23 cellular contexts compared by ENCODE assay signal in the genomic region with DNA sequence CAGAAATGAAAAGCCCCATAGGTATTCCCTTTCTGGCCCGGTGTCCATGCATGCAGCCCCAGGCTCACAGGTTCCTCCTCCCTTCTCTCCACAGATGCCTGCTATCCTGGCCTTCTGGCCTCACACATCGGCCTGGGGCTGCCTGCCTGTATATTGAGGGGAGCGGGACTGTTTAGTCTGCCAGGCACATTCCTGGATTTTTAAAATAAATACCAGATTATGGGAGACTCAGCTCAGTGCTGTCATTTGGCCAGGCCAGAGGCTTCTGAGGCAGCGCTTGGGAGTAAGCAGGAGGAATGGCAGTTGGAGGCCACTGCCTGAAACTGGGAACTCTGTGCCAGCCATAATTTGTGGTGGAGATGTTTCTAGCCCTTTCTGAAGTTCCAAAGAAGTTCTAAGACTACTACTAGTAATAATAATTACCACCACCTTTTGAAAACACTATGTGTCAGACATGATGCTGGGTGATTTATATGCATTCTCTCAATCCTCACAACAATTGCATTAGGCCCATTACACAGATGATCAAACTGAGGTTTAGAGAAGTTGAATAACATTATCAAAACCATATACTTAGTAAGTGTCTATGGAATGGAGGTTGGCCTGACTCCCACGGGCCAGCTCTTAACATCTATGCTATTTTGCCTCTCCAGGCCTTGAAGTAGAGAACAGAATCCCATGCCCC.
DNase-seq lines count a peak whose midpoint lies in the region; TF ChIP-seq lines count a peak whose summit lies in the region.
"Had no signal": no experiment of that assay in that cellular context is flagged by ENCODE, and none has a peak within 500 bp of the region (broad histone marks: within the 10 kb centered on the region; RNA-seq: fewer than 3 reads in every experiment).

No MANE protein-coding gene starts in this region.

- peaks cover 68% of the 10 kb centered on the region for H3K4me1 Mint-ChIP-seq in brain
- peaks cover 84% of the 10 kb centered on the region for H3K4me1 Mint-ChIP-seq in nephron
- peaks cover 15% of the 10 kb centered on the region for H3K4me1 Mint-ChIP-seq in CD14-positive monocyte
- H3K4me1 Mint-ChIP-seq: activated naive CD8-positive, alpha-beta T cell treated with anti-CD3 and anti-CD28 coated beads, Interleukin-2, amount 50 U/mL, for 24 hours had no signal

- no peaks in the 10 kb centered on the region for H3K9me3 Mint-ChIP-seq in brain
- no peaks in the 10 kb centered on the region for H3K9me3 Mint-ChIP-seq in nephron
- H3K9me3 Mint-ChIP-seq in CD14-positive monocyte = no peaks in the 10 kb centered on the region
- H3K9me3 Mint-ChIP-seq: activated B cell treated with CpG ODN at 0.5 μM for 24 hours; activated naive CD8-positive, alpha-beta T cell treated with anti-CD3 and anti-CD28 coated beads, Interleukin-2, amount 50 U/mL, for 24 hours; effector memory CD8-positive, alpha-beta T cell; H9; IgD-negative memory B cell; naive thymus-derived CD4-positive, alpha-beta T cell; T-cell had no signal

- no peaks in the 10 kb centered on the region for H3K27me3 ChIP-seq in tibial artery
- H3K27me3 ChIP-seq in BE2C = no peaks in the 10 kb centered on the region
- H3K27me3 ChIP-seq: BLaER1 treated with 17β-estradiol and CSF1 and Interleukin-3, amounts not matched to agents 10 nM and 100 nM; heart left ventricle; testis had no signal

- peak overlapping the region in 4 of 5 experiments; percentile 27 to 71 (median 66) for H3K27ac Mint-ChIP-seq in brain
- peak overlapping the region; percentile 48 to 90 (median 51) for H3K27ac Mint-ChIP-seq in nephron
- H3K27ac Mint-ChIP-seq in CD14-positive monocyte = no peak overlapping the region
- H3K27ac Mint-ChIP-seq: activated B cell treated with CpG ODN at 0.5 μM for 24 hours; activated naive CD8-positive, alpha-beta T cell treated with anti-CD3 and anti-CD28 coated beads, Interleukin-2, amount 50 U/mL, for 24 hours; effector memory CD8-positive, alpha-beta T cell; H9; IgD-negative memory B cell; naive thymus-derived CD4-positive, alpha-beta T cell; T-cell had no signal

- TF ChIP-seq CTCF in HEK293 (tag by site-specific recombination; IDR thresholded peaks at IDR 0.05) = no peak
- no peak for TF ChIP-seq CTCF in brain (conservative IDR thresholded peaks at IDR 0.05)
- no peak for TF ChIP-seq CTCF in nephron (IDR thresholded peaks at IDR 0.05; ENCODE audit: unreplicated experiment in 3 of 3)
- no peak for TF ChIP-seq CTCF in tibial artery (IDR thresholded peaks at IDR 0.05)
- no peak for TF ChIP-seq CTCF in BE2C (IDR thresholded peaks at IDR 0.05; ENCODE audit: low read depth, low read length)
- no peak for TF ChIP-seq CTCF in CD14-positive monocyte (IDR thresholded peaks at IDR 0.05)

- H3K4me3 ChIP-seq in HEK293 (ENCODE audit: low read depth, low read length) = no peak overlapping the region
- H3K4me3 ChIP-seq in tibial artery = no peak overlapping the region
- H3K4me3 ChIP-seq in BE2C (ENCODE audit: low read depth, low read length) = no peak overlapping the region
- H3K4me3 ChIP-seq: BLaER1 treated with 17β-estradiol and CSF1 and Interleukin-3, amounts not matched to agents 10 nM and 100 nM; heart left ventricle; testis had no signal

- H3K36me3 ChIP-seq in HEK293 (ENCODE audit: control insufficient read depth in 2 of 2, insufficient read depth in 1 of 2, low read length in 2 of 2) = peaks cover 0 to 9% of the 10 kb centered on the region in 2 experiments; a peak in 1 of 3 replicates
- peaks cover 6 to 13% (median 9%) of the 10 kb centered on the region in 3 donors for H3K36me3 ChIP-seq in tibial artery
- peaks cover 22% of the 10 kb centered on the region for H3K36me3 ChIP-seq in BE2C
- H3K36me3 ChIP-seq: BLaER1 treated with 17β-estradiol and CSF1 and Interleukin-3, amounts not matched to agents 10 nM and 100 nM had no signal

- POLR2A ChIA-PET in HEK293 (lab: Yijun Ruan, JAX) = no interaction called here

- intact Hi-C loops in tibial artery (cut with DNase I; ENCODE audit: low total_unique reads) = no loop called here
- intact Hi-C loops in CD14-positive monocyte (cut with micrococcal nuclease) = no loop called here

- CTCF ChIA-PET in HEK293 (lab: Yijun Ruan, JAX) = interaction anchor here (0.6 to 11.9 kb wide), 2 partner anchors 101 to 103 kb away, joined by 3 to 175 read pairs; partner anchors contain the start of gene PLXNA2

- no peaks in the 10 kb centered on the region for H3K27me3 Mint-ChIP-seq in brain
- peaks cover 9% of the 10 kb centered on the region for H3K27me3 Mint-ChIP-seq in nephron (ENCODE audit: low read depth)
- peaks cover 0 to 5% (median 5%) of the 10 kb centered on the region in 3 donors for H3K27me3 Mint-ChIP-seq in CD14-positive monocyte (ENCODE audit: low read depth in 3 of 3)
- H3K27me3 Mint-ChIP-seq: activated naive CD8-positive, alpha-beta T cell treated with anti-CD3 and anti-CD28 coated beads, Interleukin-2, amount 50 U/mL, for 24 hours had no signal

- H3K36me3 Mint-ChIP-seq in brain = peaks cover 22% of the 10 kb centered on the region
- H3K36me3 Mint-ChIP-seq in nephron (ENCODE audit: low read depth) = peaks cover 10% of the 10 kb centered on the region
- no peaks in the 10 kb centered on the region for H3K36me3 Mint-ChIP-seq in CD14-positive monocyte
- H3K36me3 Mint-ChIP-seq: IgD-negative memory B cell; naive thymus-derived CD4-positive, alpha-beta T cell; T-cell had no signal

- no peak overlapping the region; the same call in 1 of the 2 replicates for H3K27ac ChIP-seq in HEK293 (ENCODE audit: extremely low read depth, low read depth, low read length)
- H3K27ac ChIP-seq in tibial artery = peak overlapping the region; percentile 54 to 60
- H3K27ac ChIP-seq: BLaER1 treated with 17β-estradiol and CSF1 and Interleukin-3, amounts not matched to agents 10 nM and 100 nM; heart left ventricle; testis had no signal

- H3K4me3 Mint-ChIP-seq in brain = peak overlapping the region in 1 of 5 experiments; percentile 10
- peak overlapping the region in 1 of 3 experiments; percentile 19 for H3K4me3 Mint-ChIP-seq in nephron
- no peak overlapping the region for H3K4me3 Mint-ChIP-seq in CD14-positive monocyte
- H3K4me3 Mint-ChIP-seq: activated B cell treated with CpG ODN at 0.5 μM for 24 hours; activated naive CD8-positive, alpha-beta T cell treated with anti-CD3 and anti-CD28 coated beads, Interleukin-2, amount 50 U/mL, for 24 hours; effector memory CD8-positive, alpha-beta T cell; H9; IgD-negative memory B cell; naive thymus-derived CD4-positive, alpha-beta T cell; T-cell had no signal

- H3K4me1 ChIP-seq in HEK293 (ENCODE audit: control insufficient read depth, insufficient read depth, low read length) (peaks cover 23% of the 10 kb centered on the region), tibial artery (peaks cover 0 to 51% (median 38%) of the 10 kb centered on the region in 4 donors), BE2C (peaks cover 4% of the 10 kb centered on the region; the same call in 1 of the 2 replicates)
- H3K4me1 ChIP-seq: testis had no signal

- no peak for DNase-seq in tibial artery
- no peak for DNase-seq in BE2C
- no peak for DNase-seq in CD14-positive monocyte (ENCODE audit: low spot score)
- no peak for DNase-seq in HUDEP-2 (lab: John Stamatoyannopoulos, UW; ENCODE audit: unreplicated experiment in 76 of 76)
- DNase-seq: activated B cell treated with CpG ODN at 0.5 μM for 24 hours; activated naive CD4-positive, alpha-beta T cell; activated naive CD8-positive, alpha-beta T cell treated with anti-CD3 and anti-CD28 coated beads, Interleukin-2, amount 50 U/mL, for 24 hours; central memory CD4-positive, alpha-beta T cell; effector memory CD8-positive, alpha-beta T cell; H9; heart left ventricle; kidney; left ventricle myocardium superior; naive thymus-derived CD4-positive, alpha-beta T cell; stimulated activated CD4-positive, alpha-beta T cell treated with anti-CD3 and anti-CD28 coated beads, Interleukin-1b, Interleukin-23, amount 100 ng/mL, for 48 hours; stimulated activated naive CD4-positive, alpha-beta T cell treated with Interleukin-2 at 50 U/mL for 16 hours; T-cell; testis had no signal

- no peaks in the 10 kb centered on the region for H3K9me3 ChIP-seq in HEK293 (ENCODE audit: control insufficient read depth, insufficient read depth, low read depth, low read length)
- H3K9me3 ChIP-seq in tibial artery = no peaks in the 10 kb centered on the region
- no peaks in the 10 kb centered on the region for H3K9me3 ChIP-seq in BE2C
- H3K9me3 ChIP-seq: BLaER1 treated with 17β-estradiol and CSF1 and Interleukin-3, amounts not matched to agents 10 nM and 100 nM; heart left ventricle; testis had no signal

TF ChIP-seq in HEK293, 187 proteins besides CTCF, POLR2A, EP300 and RAD21:
- TF ChIP-seq HOXA7 (CRISPR knock-in tag; IDR thresholded peaks at IDR 0.05; ENCODE audit: borderline replicate concordance) = no peak
- 0 out of 2 replicates have a peak, but pooled peaks have one; percentile 40 for TF ChIP-seq ZNF580 (tag by site-specific recombination; IDR thresholded peaks at IDR 0.05)
TF ChIP-seq in HEK293: peak in this region for 1.

Comparison
In these comparisons a context has a peak if more than half of its experiments do, and no peak if none do; other contexts are left out.
1. H3K27ac Mint-ChIP-seq: peak in brain (4 of 5) and nephron (3 of 3); none in CD14-positive monocyte (0 of 7).